ENCODE assay signal across 9 cellular contexts in genomic region chr12:2752676-2753371, GRCh38. TPM values are rescaled to one million over a fixed set of nuclear protein-coding genes. Genes with fewer than 3 reads are reported as not detected.
A peak's percentile ranks its signal among the peaks of the same experiment; 100 is the strongest.
DNase-seq lines count a peak whose midpoint lies in the region; ATAC-seq and TF ChIP-seq lines count a peak whose summit lies in the region.
"Had no signal": no experiment of that assay in that cellular context is flagged by ENCODE, and none has a peak within 500 bp of the region (broad histone marks: within the 10 kb centered on the region; RNA-seq: fewer than 3 reads in every experiment).

No MANE protein-coding gene starts in this region.

- no peak for ATAC-seq in HG02973 (IDR thresholded peaks at IDR 0.05; ENCODE audit: unreplicated experiment)
- ATAC-seq in GM21390 (IDR thresholded peaks at IDR 0.05; ENCODE audit: unreplicated experiment): no peak

- DNase-seq in GOT3 (lab: John Stamatoyannopoulos, UW) (peak; percentile 24), Peyer's patch (peak; percentile 19 to 81 (median 69)), fibroblast of pulmonary artery (ENCODE audit: low read depth) (peak; percentile 64), neural crest cell (ENCODE audit: low read depth, low spot score) (peak; percentile 92)
- peak; percentile 78 for DNase-seq in activated T-helper 1 cell treated with anti-CD3 and anti-CD28 coated beads, Interleukin-12 subunit alpha, Interleukin-12 subunit beta, Interleukin-2, Interleukin-4 antibody, amounts not matched to agents 30 ng/mL and 10 ng/mL and 1 ng/mL, durations not matched to agents 14 hours and 24 hours and 36 hours (ENCODE audit: low spot score)
- peak; percentile 47 for DNase-seq in stimulated activated naive CD4-positive, alpha-beta T cell treated with Interleukin-2 at 50 U/mL for 16 hours (lab: John Stamatoyannopoulos, UW)

- no peaks in the 10 kb centered on the region for H3K4me1 Mint-ChIP-seq in activated T-helper 1 cell treated with anti-CD3 and anti-CD28 coated beads, Interleukin-12 subunit alpha, Interleukin-12 subunit beta, Interleukin-2, Interleukin-4 antibody, amounts not matched to agents 30 ng/mL and 10 ng/mL and 1 ng/mL, durations not matched to agents 14 hours and 24 hours and 36 hours (ENCODE audit: low read depth)
- peaks cover 4% of the 10 kb centered on the region for H3K4me1 Mint-ChIP-seq in neural crest cell
- H3K4me1 Mint-ChIP-seq: brain had no signal

- TF ChIP-seq POLR2A in Peyer's patch (IDR thresholded peaks at IDR 0.05): no peak

- H3K9me3 ChIP-seq in Peyer's patch: no peaks in the 10 kb centered on the region

- H3K27ac ChIP-seq in Peyer's patch: no peak overlapping the region

- H3K27ac Mint-ChIP-seq in activated T-helper 1 cell treated with anti-CD3 and anti-CD28 coated beads, Interleukin-12 subunit alpha, Interleukin-12 subunit beta, Interleukin-2, Interleukin-4 antibody, amounts not matched to agents 30 ng/mL and 10 ng/mL and 1 ng/mL, durations not matched to agents 14 hours and 24 hours and 36 hours: no peak overlapping the region
- no peak overlapping the region for H3K27ac Mint-ChIP-seq in neural crest cell (ENCODE audit: unreplicated experiment)
- H3K27ac Mint-ChIP-seq: brain had no signal

- no peaks in the 10 kb centered on the region for H3K36me3 ChIP-seq in Peyer's patch

- peaks cover 18% of the 10 kb centered on the region for H3K27me3 Mint-ChIP-seq in activated T-helper 1 cell treated with anti-CD3 and anti-CD28 coated beads, Interleukin-12 subunit alpha, Interleukin-12 subunit beta, Interleukin-2, Interleukin-4 antibody, amounts not matched to agents 30 ng/mL and 10 ng/mL and 1 ng/mL, durations not matched to agents 14 hours and 24 hours and 36 hours (ENCODE audit: insufficient read depth)
- H3K27me3 Mint-ChIP-seq in neural crest cell (ENCODE audit: low read depth): peaks cover 84% of the 10 kb centered on the region

- H3K36me3 Mint-ChIP-seq in activated T-helper 1 cell treated with anti-CD3 and anti-CD28 coated beads, Interleukin-12 subunit alpha, Interleukin-12 subunit beta, Interleukin-2, Interleukin-4 antibody, amounts not matched to agents 30 ng/mL and 10 ng/mL and 1 ng/mL, durations not matched to agents 14 hours and 24 hours and 36 hours (ENCODE audit: low read depth): no peaks in the 10 kb centered on the region
- H3K36me3 Mint-ChIP-seq in neural crest cell (ENCODE audit: low read depth): no peaks in the 10 kb centered on the region
- H3K36me3 Mint-ChIP-seq: brain had no signal

- H3K27me3 ChIP-seq in Peyer's patch: no peaks in the 10 kb centered on the region

- H3K4me3 Mint-ChIP-seq in activated T-helper 1 cell treated with anti-CD3 and anti-CD28 coated beads, Interleukin-12 subunit alpha, Interleukin-12 subunit beta, Interleukin-2, Interleukin-4 antibody, amounts not matched to agents 30 ng/mL and 10 ng/mL and 1 ng/mL, durations not matched to agents 14 hours and 24 hours and 36 hours: no peak overlapping the region
- no peak overlapping the region for H3K4me3 Mint-ChIP-seq in neural crest cell

- H3K4me3 ChIP-seq in Peyer's patch (no peak overlapping the region), fibroblast of pulmonary artery (replicated peaks; ENCODE audit: low read depth, low read length) (no peak overlapping the region)

- no peaks in the 10 kb centered on the region for H3K4me1 ChIP-seq in Peyer's patch

- peak in 1 of 6 experiments; percentile 7 for TF ChIP-seq CTCF in Peyer's patch (IDR thresholded peaks at IDR 0.05)
- TF ChIP-seq CTCF in fibroblast of pulmonary artery (IDR thresholded peaks at IDR 0.05; ENCODE audit: low read length, missing control alignments): no peak
- peak; percentile 20 for TF ChIP-seq CTCF in neural crest cell (conservative IDR thresholded peaks at IDR 0.05)

- intact Hi-C loops in activated T-helper 1 cell treated with anti-CD3 and anti-CD28 coated beads, Interleukin-12 subunit alpha, Interleukin-12 subunit beta, Interleukin-2, Interleukin-4 antibody, amounts not matched to agents 30 ng/mL and 10 ng/mL and 1 ng/mL, durations not matched to agents 14 hours and 24 hours and 36 hours (cut with micrococcal nuclease): loop anchor here (1.0 to 5.0 kb wide), 3 partner anchors 39 to 61 kb away; partner anchors contain the start of genes FKBP4 and ITFG2

- H3K9me3 Mint-ChIP-seq in activated T-helper 1 cell treated with anti-CD3 and anti-CD28 coated beads, Interleukin-12 subunit alpha, Interleukin-12 subunit beta, Interleukin-2, Interleukin-4 antibody, amounts not matched to agents 30 ng/mL and 10 ng/mL and 1 ng/mL, durations not matched to agents 14 hours and 24 hours and 36 hours: no peaks in the 10 kb centered on the region
- no peaks in the 10 kb centered on the region for H3K9me3 Mint-ChIP-seq in neural crest cell

RNA-seq across cellular contexts. Expression of gene FKBP4, which starts 41.9 kb away (rescaled TPM):
- total RNA-seq in Peyer's patch (10 to 100 TPM; 27.7 to 42.4 (median 33.7) TPM), neural crest cell (102 and 113 TPM in 2 replicates)
- total RNA-seq in activated T-helper 1 cell treated with anti-CD3 and anti-CD28 coated beads, Interleukin-12 subunit alpha, Interleukin-12 subunit beta, Interleukin-2, Interleukin-4 antibody, amounts not matched to agents 30 ng/mL and 10 ng/mL and 1 ng/mL, durations not matched to agents 14 hours and 24 hours and 36 hours: 247 and 269 TPM in 2 replicates

RNA-seq across cellular contexts. Expression of gene ITFG2, which starts 59.6 kb away (rescaled TPM):
- total RNA-seq in Peyer's patch: 100 to 1,000 TPM in 2 of 4 donors, 10 to 100 TPM in 2; 50.8 to 119 (median 102) TPM
- total RNA-seq in activated T-helper 1 cell treated with anti-CD3 and anti-CD28 coated beads, Interleukin-12 subunit alpha, Interleukin-12 subunit beta, Interleukin-2, Interleukin-4 antibody, amounts not matched to agents 30 ng/mL and 10 ng/mL and 1 ng/mL, durations not matched to agents 14 hours and 24 hours and 36 hours: 35.1 and 42.2 TPM in 2 replicates
- total RNA-seq in neural crest cell: 38.8 and 43.5 TPM in 2 replicates

Comparison
In these comparisons a context has a peak if more than half of its experiments do, and no peak if none do; other contexts are left out.
1. DNase-seq: peak in every context shown above with its lines; median percentile 92 in neural crest cell; 78 in activated T-helper 1 cell treated with anti-CD3 and anti-CD28 coated beads, Interleukin-12 subunit alpha, Interleukin-12 subunit beta, Interleukin-2, Interleukin-4 antibody, amounts not matched to agents 30 ng/mL and 10 ng/mL and 1 ng/mL, durations not matched to agents 14 hours and 24 hours and 36 hours; 69 in Peyer's patch; 64 in fibroblast of pulmonary artery; 47 in stimulated activated naive CD4-positive, alpha-beta T cell treated with Interleukin-2 at 50 U/mL for 16 hours; 24 in GOT3.